In the genomic region with DNA sequence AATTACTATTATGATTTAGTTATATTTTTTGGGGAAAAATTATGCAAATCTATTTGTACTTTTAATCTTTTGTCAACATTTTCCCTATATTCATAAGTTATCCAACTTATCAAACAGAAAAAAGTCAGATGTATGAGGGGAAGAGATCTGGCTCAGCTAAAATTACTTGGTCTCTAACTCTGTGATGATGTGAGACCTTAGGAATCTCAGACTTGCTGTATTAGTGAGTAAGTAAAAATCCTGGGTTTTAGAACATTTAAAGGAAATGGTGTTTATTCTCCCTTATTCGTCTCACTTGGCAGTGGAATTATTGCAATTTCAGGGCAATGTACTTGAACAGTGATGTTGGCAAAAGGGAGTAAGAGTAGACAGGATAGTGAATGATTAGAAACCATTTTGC, we compare ENCODE assay signal across 20 cellular contexts.
DNase-seq lines count a peak whose midpoint lies in the region; FAIRE-seq and TF ChIP-seq lines count a peak whose summit lies in the region.
"Had no signal": no experiment of that assay in that cellular context is flagged by ENCODE, and none has a peak within 500 bp of the region (broad histone marks: within the 10 kb centered on the region; RNA-seq: fewer than 3 reads in every experiment).

No MANE protein-coding gene starts in this region.

- no peaks in the 10 kb centered on the region for H3K9me3 ChIP-seq in A673 (ENCODE audit: low read depth, low read length, poor library complexity, severe bottlenecking)
- H3K9me3 ChIP-seq: BE2C, thyroid gland had no signal

- no peaks in the 10 kb centered on the region for H3K27me3 ChIP-seq in A673 (replicated peaks; ENCODE audit: insufficient read depth, low read depth, low read length, poor library complexity)
- H3K27me3 ChIP-seq: BE2C, foreskin keratinocyte, thyroid gland had no signal

- H3K36me3 ChIP-seq in A673 (ENCODE audit: insufficient read depth, low read length, poor library complexity, severe bottlenecking): no peaks in the 10 kb centered on the region
- H3K36me3 ChIP-seq: BE2C, thyroid gland had no signal

- POLR2A ChIA-PET in A673 (lab: Charles Lee; ENCODE audit: low non-redundant PET): no interaction called here

- H3K27ac ChIP-seq in A673 (ENCODE audit: low read depth, low read length, poor library complexity, severe bottlenecking): no peak overlapping the region
- H3K27ac ChIP-seq: foreskin keratinocyte, parathyroid adenoma, thyroid gland had no signal

- no peaks in the 10 kb centered on the region for H3K4me1 ChIP-seq in A673 (ENCODE audit: insufficient read depth, low read length, poor library complexity, severe bottlenecking)
- H3K4me1 ChIP-seq: foreskin keratinocyte, parathyroid adenoma, thyroid gland had no signal

- FAIRE-seq in urothelium cell line (lab: Jason Lieb, UNC) (peak; percentile 9), D721Med (lab: Jason Lieb, UNC) (no peak)
- FAIRE-seq: GM18507, HepG2 had no signal

- TF ChIP-seq CTCF in D721Med (IDR thresholded peaks at IDR 0.05; ENCODE audit: insufficient read depth, missing control alignments) (no peak), A673 (conservative IDR thresholded peaks at IDR 0.05; ENCODE audit: low read depth, low read length) (no peak)

- BruUV-seq in A673 (replicated peaks; lab: Mats Ljungman, UMichigan): no TSS peak

- H3K4me3 ChIP-seq in A673 (ENCODE audit: low read depth, low read length, poor library complexity, severe bottlenecking): no peak overlapping the region
- H3K4me3 ChIP-seq: thyroid gland had no signal

- intact Hi-C loops in A673 (cut with micrococcal nuclease; ENCODE audit: unreplicated experiment): no loop called here

- CTCF ChIA-PET in A673 (lab: Charles Lee): interaction anchor here (0.6 kb wide), 1 partner anchor 1160 kb away, joined by 5 read pairs; no protein-coding TSS in a partner anchor

- DNase-seq in GM04503 (ENCODE audit: low read depth) (peak; percentile 31), astrocyte of the hippocampus (ENCODE audit: low read depth, low spot score) (peak; percentile 69), kidney glomerular epithelial cell (lab: John Stamatoyannopoulos, UW) (peak; percentile 32), urothelium cell line (ENCODE audit: low spot score) (no peak), cerebellum (ENCODE audit: low spot score) (no peak), D721Med (ENCODE audit: insufficient read length, low spot score) (no peak), A673 (ENCODE audit: low spot score) (no peak)
- DNase-seq: activated CD4-positive, alpha-beta T cell treated with anti-CD3 and anti-CD28 coated beads for 36 hours; DMS79 treated with DMSO at 0.1 percent for 48 hours; foreskin keratinocyte; naive B cell; NCI-H526 treated with DMSO at 0.1 percent for 48 hours; stimulated activated CD4-positive, alpha-beta T cell treated with anti-CD3 and anti-CD28 coated beads, Interleukin-2, amount 100 ng/mL, for 24 hours; stimulated activated naive CD4-positive, alpha-beta T cell; SW 1271; thyroid gland had no signal

Comparison
In these comparisons a context has a peak if more than half of its experiments do, and no peak if none do; other contexts are left out.
1. DNase-seq: peak in GM04503 (single experiment), astrocyte of the hippocampus (single experiment) and kidney glomerular epithelial cell (single experiment); none in urothelium cell line (single experiment), cerebellum (single experiment), D721Med (single experiment) and A673 (single experiment).